Comparison of ENCODE assay signal across 9 cellular contexts in genomic region chr22:50548046-50548912, GRCh38. TPM values are rescaled to one million over a fixed set of nuclear protein-coding genes. Genes with fewer than 3 reads are reported as not detected.
DNase-seq lines count a peak whose midpoint lies in the region; ATAC-seq, FAIRE-seq and TF ChIP-seq lines count a peak whose summit lies in the region.
"Had no signal": no experiment of that assay in that cellular context is flagged by ENCODE, and none has a peak within 500 bp of the region (broad histone marks: within the 10 kb centered on the region; RNA-seq: fewer than 3 reads in every experiment).

No MANE protein-coding gene starts in this region.

- peak overlapping the region; percentile 69 for H3K4me3 Mint-ChIP-seq in activated T-cell treated with anti-CD3 and anti-CD28 coated beads, Interleukin-2, amount 50 U/mL, for 24 hours

- H3K36me3 ChIP-seq in IMR-90 (ENCODE audit: control insufficient read depth, insufficient read depth, low read length) (no peaks in the 10 kb centered on the region), kidney (ENCODE audit: control insufficient read depth in 1 of 2, insufficient read depth in 2 of 2, low read length in 2 of 2) (no peaks in the 10 kb centered on the region), thoracic aorta (no peaks in the 10 kb centered on the region)

- H3K4me1 Mint-ChIP-seq in activated T-cell treated with anti-CD3 and anti-CD28 coated beads, Interleukin-2, amount 50 U/mL, for 24 hours (ENCODE audit: low read depth), result peaks cover 49% of the 10 kb centered on the region

- H3K9ac ChIP-seq in IMR-90 (ENCODE audit: low read depth, low read length) (no peak overlapping the region), kidney (ENCODE audit: low read length in 2 of 2) (no peak overlapping the region)

- no peak for TF ChIP-seq POLR2A in IMR-90 (IDR thresholded peaks at IDR 0.05; ENCODE audit: low read depth, low read length)
- no peak for TF ChIP-seq POLR2A in lower leg skin (IDR thresholded peaks at IDR 0.05)

- H3K18ac ChIP-seq in IMR-90 (ENCODE audit: low read depth, low read length), result no peak overlapping the region

- no peak overlapping the region for H2AK9ac ChIP-seq in IMR-90 (replicated peaks; ENCODE audit: low read depth, low read length, poor library complexity)

- no peak overlapping the region for H2BK5ac ChIP-seq in IMR-90 (ENCODE audit: low read depth, low read length, poor library complexity, severe bottlenecking)

- no peaks in the 10 kb centered on the region for H3K79me1 ChIP-seq in IMR-90 (ENCODE audit: low read depth in 1 of 2, low read length in 2 of 2)

- FAIRE-seq in kidney (lab: Jason Lieb, UNC), result no peak

- H3K27me3 ChIP-seq in IMR-90 (ENCODE audit: control insufficient read depth, insufficient read depth, low read length) (peaks cover 76% of the 10 kb centered on the region), thoracic aorta (replicated peaks; ENCODE audit: insufficient read depth) (no peaks in the 10 kb centered on the region)

- H3K9me1 ChIP-seq in IMR-90 (ENCODE audit: insufficient read depth, low read length), result no peaks in the 10 kb centered on the region

- H3K56ac ChIP-seq in IMR-90 (ENCODE audit: extremely low read depth, insufficient read depth, low read length), result no peak overlapping the region

- TF ChIP-seq CTCF in IMR-90 (conservative IDR thresholded peaks at IDR 0.05; ENCODE audit: low read depth, low read length) (no peak), kidney (IDR thresholded peaks at IDR 0.05; ENCODE audit: borderline replicate concordance, extremely low read depth, insufficient read depth) (no peak), thoracic aorta (IDR thresholded peaks at IDR 0.05) (no peak), lower leg skin (IDR thresholded peaks at IDR 0.05) (no peak)

- H3K14ac ChIP-seq in IMR-90 (replicated peaks; ENCODE audit: low read depth, low read length), result no peak overlapping the region

- H3K4me2 ChIP-seq in IMR-90 (ENCODE audit: low read depth, low read length), result no peak overlapping the region

- H3K4me1 ChIP-seq in IMR-90 (ENCODE audit: control insufficient read depth, insufficient read depth, low read length) (no peaks in the 10 kb centered on the region; the same call in 1 of the 2 replicates), kidney (ENCODE audit: control insufficient read depth in 1 of 2, insufficient read depth in 1 of 2, low read depth in 1 of 2, low read length in 2 of 2) (peaks cover 0 to 3% of the 10 kb centered on the region in 2 donors), thoracic aorta (ENCODE audit: control insufficient read depth in 1 of 2, low read depth in 2 of 2) (peaks cover 5 to 22% of the 10 kb centered on the region in 2 donors)

- no peak for TF ChIP-seq RAD21 in IMR-90 (IDR thresholded peaks at IDR 0.05; ENCODE audit: low read length)

- H3K9me3 Mint-ChIP-seq in activated T-cell treated with anti-CD3 and anti-CD28 coated beads, Interleukin-2, amount 50 U/mL, for 24 hours, result no peaks in the 10 kb centered on the region

- CTCF ChIA-PET in IMR-90 (lab: Yijun Ruan, JAX), result interaction anchor here (0.9 kb wide), 1 partner anchor 23 kb away, joined by 3 read pairs; the partner anchor contains the start of gene SCO2

- no peak overlapping the region for H4K8ac ChIP-seq in IMR-90 (ENCODE audit: low read depth in 2 of 2, low read length in 2 of 2)

- no TSS peak for BruUV-seq in IMR-90 (replicated peaks; lab: Mats Ljungman, UMichigan)

- H3K27me3 Mint-ChIP-seq in activated T-cell treated with anti-CD3 and anti-CD28 coated beads, Interleukin-2, amount 50 U/mL, for 24 hours, result no peaks in the 10 kb centered on the region

- 16% methylated on average over 11 of the region's 56 CpGs; no CpG with 5 or more reads in 1 of the 2 experiments for WGBS in IMR-90 (ENCODE audit: extremely low coverage in 2 of 2, insufficient read length in 1 of 2), 2 experiments
- 27 to 58% methylated on average over 7 to 26 of the region's 56 CpGs for WGBS in lower leg skin, 2 donors

- H3K36me3 Mint-ChIP-seq in activated T-cell treated with anti-CD3 and anti-CD28 coated beads, Interleukin-2, amount 50 U/mL, for 24 hours (ENCODE audit: low read depth), result peaks cover 3% of the 10 kb centered on the region

- no peak overlapping the region for H4K91ac ChIP-seq in IMR-90 (ENCODE audit: insufficient read depth, low read depth, low read length)

- peak overlapping the region; percentile 14 for H2AFZ ChIP-seq in IMR-90 (replicated peaks; ENCODE audit: low read length, poor library complexity)

- no peak overlapping the region for H3K23ac ChIP-seq in IMR-90 (ENCODE audit: low read depth, low read length)

- POLR2A ChIA-PET in IMR-90 (lab: Charles Lee; ENCODE audit: unreplicated experiment), result no interaction called here

- no peaks in the 10 kb centered on the region for H3K9me3 ChIP-seq in IMR-90 (ENCODE audit: control insufficient read depth, insufficient read depth, low read length)
- no peaks in the 10 kb centered on the region for H3K9me3 ChIP-seq in kidney (ENCODE audit: control insufficient read depth in 1 of 2, low read length in 2 of 2)
- no peaks in the 10 kb centered on the region for H3K9me3 ChIP-seq in thoracic aorta

- H4K20me1 ChIP-seq in IMR-90 (ENCODE audit: insufficient read depth, low read length), result no peaks in the 10 kb centered on the region

- no peak overlapping the region for H2BK120ac ChIP-seq in IMR-90 (ENCODE audit: low read depth, low read length)

- no peak overlapping the region for H2BK15ac ChIP-seq in IMR-90 (ENCODE audit: low read depth, low read length)

- H3K4ac ChIP-seq in IMR-90 (ENCODE audit: low read depth, low read length), result no peak overlapping the region

- DNase-seq in IMR-90, result no peak
- DNase-seq in activated T-cell treated with anti-CD3 and anti-CD28 coated beads, Interleukin-2, amount 50 U/mL, for 24 hours, result peak; percentile 82
- DNase-seq in kidney, result peak; percentile 85
- DNase-seq in thoracic aorta (ENCODE audit: low spot score), result no peak
- no peak for DNase-seq in lower leg skin (ENCODE audit: low spot score in 2 of 2)

- H3K27ac ChIP-seq in IMR-90 (ENCODE audit: insufficient read depth, low read length) (no peak overlapping the region), kidney (ENCODE audit: low read depth in 2 of 2, low read length in 2 of 2) (no peak overlapping the region), thoracic aorta (no peak overlapping the region)

- no peak overlapping the region for H3K4me3 ChIP-seq in IMR-90 (ENCODE audit: insufficient read depth, low read depth, low read length)
- no peak overlapping the region for H3K4me3 ChIP-seq in kidney (ENCODE audit: low read length in 2 of 2)
- peak overlapping the region; percentile 49 for H3K4me3 ChIP-seq in thoracic aorta
- no peak overlapping the region for H3K4me3 ChIP-seq in lower leg skin (ENCODE audit: low read depth, poor library complexity, severe bottlenecking)

- dilution Hi-C loops in IMR-90 (cut with HindIII; ENCODE audit: low sequenced_read_pairs, unreplicated experiment), result no loop called here

- H2BK20ac ChIP-seq in IMR-90 (ENCODE audit: low read depth, low read length), result no peak overlapping the region

- intact Hi-C loops in IMR-90 (cut with micrococcal nuclease), result no loop called here
- intact Hi-C loops in kidney (cut with DNase I), result no loop called here
- intact Hi-C loops in lower leg skin (cut with DNase I; ENCODE audit: low total_unique reads), result no loop called here

- in situ Hi-C loops in IMR-90 (cut with MboI; ENCODE audit: low sequenced_read_pairs), result no loop called here

- no peak overlapping the region for H2AK5ac ChIP-seq in IMR-90 (ENCODE audit: low read depth, low read length)

- no peak overlapping the region for H4K5ac ChIP-seq in IMR-90 (ENCODE audit: low read depth, low read length)

- ATAC-seq in IMR-90 (ENCODE audit: low read depth) (no peak), thoracic aorta (ENCODE audit: insufficient number of reproducible peaks, low FRiP score, low read depth) (no peak), GM21423 (IDR thresholded peaks at IDR 0.05; ENCODE audit: unreplicated experiment) (no peak), GM18909 (IDR thresholded peaks at IDR 0.05; ENCODE audit: poor library complexity, unreplicated experiment) (no peak)

- H3K27ac Mint-ChIP-seq in activated T-cell treated with anti-CD3 and anti-CD28 coated beads, Interleukin-2, amount 50 U/mL, for 24 hours, result peak overlapping the region; percentile 86

RNA-seq across cellular contexts. Expression of gene KLHDC7B, which starts 2.6 kb away (rescaled TPM):
- total RNA-seq in IMR-90 (2012; rRNA removed), result not detected in 2 replicates
- 0.03 and 0.05 TPM in 2 replicates for polyA plus RNA-seq in IMR-90 (2012; rRNA removed)
- 0.05 TPM in 1 of 2 replicates, not detected in the other for polyA plus RNA-seq in IMR-90 (2012; cell fraction: cytosol; rRNA removed)
- 0.07 and 0.18 TPM in 2 replicates for polyA plus RNA-seq in IMR-90 (2012; cell fraction: nucleus; rRNA removed; ENCODE audit: low replicate concordance)
- total RNA-seq in kidney, result 16.1 TPM
- polyA plus RNA-seq in kidney (ENCODE audit: insufficient read depth, low read depth, low replicate concordance), result 1.4 TPM
- not detected for total RNA-seq in thoracic aorta
- under 1 TPM in 2 of 4 donors, not detected in 2; 0.07 to 0.10 TPM for total RNA-seq in lower leg skin
- total RNA-seq: fibroblast of villous mesenchyme had no signal

RNA-seq across cellular contexts. Expression of gene SYCE3, which starts 14.4 kb away (rescaled TPM):
- total RNA-seq in IMR-90 (2012; rRNA removed), result not detected in 2 replicates
- not detected in 2 replicates for polyA plus RNA-seq in IMR-90 (2012; rRNA removed)
- 1.0 TPM in 1 of 2 replicates, not detected in the other for polyA plus RNA-seq in IMR-90 (2012; cell fraction: cytosol; rRNA removed)
- not detected in 2 replicates for polyA plus RNA-seq in IMR-90 (2012; cell fraction: nucleus; rRNA removed; ENCODE audit: low replicate concordance)
- not detected for total RNA-seq in kidney
- 4.6 TPM for polyA plus RNA-seq in kidney (ENCODE audit: insufficient read depth, low read depth, low replicate concordance)
- total RNA-seq in thoracic aorta, result not detected
- not detected for total RNA-seq in lower leg skin
- total RNA-seq: fibroblast of villous mesenchyme, M059J had no signal

RNA-seq across cellular contexts. Expression of gene TYMP, which starts 18.5 kb away (rescaled TPM):
- 0.18 and 0.28 TPM in 2 replicates for total RNA-seq in IMR-90 (2012; rRNA removed)
- 0.74 and 1.5 TPM in 2 replicates for polyA plus RNA-seq in IMR-90 (2012; rRNA removed)
- 3.5 and 3.6 TPM in 2 replicates for polyA plus RNA-seq in IMR-90 (2012; cell fraction: cytosol; rRNA removed)
- 3.0 and 7.2 TPM in 2 replicates for polyA plus RNA-seq in IMR-90 (2012; cell fraction: nucleus; rRNA removed; ENCODE audit: low replicate concordance)
- total RNA-seq in kidney, result 163 TPM
- polyA plus RNA-seq in kidney (ENCODE audit: insufficient read depth, low read depth, low replicate concordance), result 22.2 TPM
- total RNA-seq in thoracic aorta, result 10 to 100 TPM; 90.4 to 95.7 TPM
- total RNA-seq in lower leg skin, result 10 to 100 TPM; 23.6 to 63.3 (median 33.5) TPM

RNA-seq across cellular contexts. Expression of gene SCO2, which starts 22.9 kb away (rescaled TPM):
- 1.3 and 1.7 TPM in 2 replicates for total RNA-seq in IMR-90 (2012; rRNA removed)
- 1.8 and 1.9 TPM in 2 replicates for polyA plus RNA-seq in IMR-90 (2012; rRNA removed)
- 2.9 TPM in 2 replicates for polyA plus RNA-seq in IMR-90 (2012; cell fraction: cytosol; rRNA removed)
- polyA plus RNA-seq in IMR-90 (2012; cell fraction: nucleus; rRNA removed; ENCODE audit: low replicate concordance), result 2.1 and 3.9 TPM in 2 replicates
- total RNA-seq in kidney, result 4.1 TPM
- 1.1 TPM for polyA plus RNA-seq in kidney (ENCODE audit: insufficient read depth, low read depth, low replicate concordance)
- 1 to 10 TPM; 3.5 to 4.5 TPM for total RNA-seq in thoracic aorta
- 1 to 10 TPM; 1.5 to 9.4 (median 4.4) TPM for total RNA-seq in lower leg skin

RNA-seq across cellular contexts. Expression of gene CPT1B, which starts 29.9 kb away (rescaled TPM):
- total RNA-seq in IMR-90 (2012; rRNA removed) (0.36 and 0.56 TPM in 2 replicates), kidney (34.3 TPM), thoracic aorta (10 to 100 TPM; 14.6 to 21.4 TPM), lower leg skin (10 to 100 TPM in 1 of 4 donors, 1 to 10 TPM in 3; 4.7 to 12.0 (median 6.8) TPM)
- polyA plus RNA-seq in IMR-90 (2012; rRNA removed) (1.8 and 2.1 TPM in 2 replicates), kidney (ENCODE audit: insufficient read depth, low read depth, low replicate concordance) (20.6 TPM)
- 0.54 and 0.84 TPM in 2 replicates for polyA plus RNA-seq in IMR-90 (2012; cell fraction: cytosol; rRNA removed)
- 16.0 and 22.2 TPM in 2 replicates for polyA plus RNA-seq in IMR-90 (2012; cell fraction: nucleus; rRNA removed; ENCODE audit: low replicate concordance)

Comparison
In these comparisons a context has a peak if more than half of its experiments do, and no peak if none do; other contexts are left out.
1. DNase-seq: peak in activated T-cell treated with anti-CD3 and anti-CD28 coated beads, Interleukin-2, amount 50 U/mL, for 24 hours (single experiment) and kidney (single experiment); none in IMR-90 (single experiment), thoracic aorta (single experiment) and lower leg skin (0 of 2).
2. RNA of gene KLHDC7B, which starts 2.6 kb away (total RNA-seq): 16.1 TPM in kidney (single experiment); not detected in thoracic aorta, 0.07 to 0.10 TPM in lower leg skin and not detected in IMR-90; every median in the first group is over 10 times any median in the second.
3. RNA of gene TYMP, which starts 18.5 kb away (total RNA-seq): 163 TPM in kidney (single experiment), 90.4 to 95.7 TPM in thoracic aorta and 23.6 to 63.3 TPM in lower leg skin; 0.18 to 0.28 TPM in IMR-90; every median in the first group is over 10 times any median in the second.